13 cellular contexts compared by ENCODE assay signal in the genomic region with DNA sequence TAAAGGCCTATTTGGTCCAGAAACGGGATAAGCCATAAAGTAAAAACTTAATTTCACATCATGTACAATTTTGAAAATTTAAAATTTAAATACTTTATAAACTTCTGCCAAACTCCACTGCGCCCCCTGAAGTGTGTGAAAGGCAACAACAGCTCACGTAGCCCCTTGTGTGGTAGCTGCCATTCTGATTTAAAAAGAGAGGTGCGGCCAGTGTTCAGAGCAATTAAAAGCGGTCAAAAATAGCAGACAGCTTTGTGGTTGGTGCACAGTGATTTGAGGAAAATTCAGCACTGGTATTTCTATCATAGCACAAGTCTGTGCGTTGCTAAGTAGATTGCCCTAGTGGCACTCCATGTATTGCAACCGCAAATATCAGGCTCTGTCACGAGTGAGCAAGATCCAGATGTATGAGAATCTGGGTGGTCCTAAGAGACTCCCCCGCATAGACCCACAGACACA.
DNase-seq lines count a peak whose midpoint lies in the region; ATAC-seq, FAIRE-seq and TF ChIP-seq lines count a peak whose summit lies in the region.
"Had no signal": no experiment of that assay in that cellular context is flagged by ENCODE, and none has a peak within 500 bp of the region (broad histone marks: within the 10 kb centered on the region; RNA-seq: fewer than 3 reads in every experiment).

No MANE protein-coding gene starts in this region.

- H2AFZ ChIP-seq in GM23248, result peak overlapping the region; percentile 16; the same call in 1 of the 2 replicates

- H3K36me3 ChIP-seq in GM23248 (ENCODE audit: low read depth) (no peaks in the 10 kb centered on the region), adipocyte (ENCODE audit: control insufficient read depth, insufficient read depth, low read length, severe bottlenecking) (no peaks in the 10 kb centered on the region), kidney (ENCODE audit: control insufficient read depth in 1 of 2, insufficient read depth in 2 of 2, low read length in 2 of 2) (no peaks in the 10 kb centered on the region)
- H3K36me3 ChIP-seq: spleen, upper lobe of left lung had no signal

- no peaks in the 10 kb centered on the region for H3K4me1 ChIP-seq in GM23248 (ENCODE audit: insufficient read depth)
- H3K4me1 ChIP-seq in adipocyte (ENCODE audit: control insufficient read depth, insufficient read depth, low read length), result no peaks in the 10 kb centered on the region
- no peaks in the 10 kb centered on the region for H3K4me1 ChIP-seq in kidney (ENCODE audit: control insufficient read depth in 1 of 2, insufficient read depth in 1 of 2, low read depth in 1 of 2, low read length in 2 of 2)
- H3K4me1 ChIP-seq: spleen, upper lobe of left lung had no signal

- H3K9me3 ChIP-seq in GM23248 (ENCODE audit: low read depth) (no peaks in the 10 kb centered on the region), adipocyte (ENCODE audit: control insufficient read depth, low read length) (no peaks in the 10 kb centered on the region), kidney (ENCODE audit: control insufficient read depth in 1 of 2, low read length in 2 of 2) (no peaks in the 10 kb centered on the region)
- H3K9me3 ChIP-seq: spleen, upper lobe of left lung had no signal

- in situ Hi-C loops in GM23248 (cut with MboI), result no loop called here

- intact Hi-C loops in kidney (cut with DNase I), result no loop called here

- no peaks in the 10 kb centered on the region for H4K20me1 ChIP-seq in GM23248 (ENCODE audit: insufficient read depth)

- H3K4me2 ChIP-seq in GM23248 (ENCODE audit: unreplicated experiment), result peak overlapping the region; percentile 12

- H3K9me2 ChIP-seq in GM23248 (ENCODE audit: insufficient read depth), result no peaks in the 10 kb centered on the region

- FAIRE-seq in kidney (lab: Jason Lieb, UNC), result no peak

- peak; percentile 9 for DNase-seq in CD1c-positive myeloid dendritic cell (ENCODE audit: extremely low spot score)
- DNase-seq in GM23248, result peak; percentile 52
- DNase-seq in adipocyte (ENCODE audit: low read depth), result peak; percentile 35
- DNase-seq in kidney, result no peak
- DNase-seq: hippocampal formation, spleen, upper lobe of left lung had no signal

- no peaks in the 10 kb centered on the region for H3K79me2 ChIP-seq in GM23248 (ENCODE audit: insufficient read depth)

- peak; percentile 1 for TF ChIP-seq CTCF in kidney (IDR thresholded peaks at IDR 0.05; ENCODE audit: borderline replicate concordance, extremely low read depth, insufficient read depth)

- H3K27me3 ChIP-seq in GM23248 (replicated peaks; ENCODE audit: insufficient read depth) (no peaks in the 10 kb centered on the region), adipocyte (replicated peaks; ENCODE audit: control insufficient read depth, insufficient read depth, low read length) (no peaks in the 10 kb centered on the region)
- H3K27me3 ChIP-seq: spleen, upper lobe of left lung had no signal

- no peaks in the 10 kb centered on the region for H3F3A ChIP-seq in GM23248 (ENCODE audit: insufficient read depth)

- ATAC-seq in GM19324 (IDR thresholded peaks at IDR 0.05; ENCODE audit: low FRiP score, unreplicated experiment) (no peak), HG03135 (IDR thresholded peaks at IDR 0.05; ENCODE audit: unreplicated experiment) (no peak), GM19023 (IDR thresholded peaks at IDR 0.05; ENCODE audit: unreplicated experiment) (no peak), GM19328 (IDR thresholded peaks at IDR 0.05; ENCODE audit: unreplicated experiment) (no peak)
- ATAC-seq: activated T-cell treated with anti-CD3 and anti-CD28 coated beads, Interleukin-2, amount 50 U/mL, for 72 hours; Right ventricle myocardium inferior had no signal

- WGBS in GM23248 (ENCODE audit: low coverage in 1 of 2, low lambda C conversion rate in 2 of 2, missing lambda C conversion rate in 2 of 2), 2 experiments, result 20 to 24% methylated on average over 9 of the region's 9 CpGs

- H3K9ac ChIP-seq in GM23248 (no peak overlapping the region), adipocyte (ENCODE audit: low read length) (no peak overlapping the region), kidney (ENCODE audit: low read length in 2 of 2) (no peak overlapping the region)

- H3K27ac ChIP-seq in GM23248 (no peak overlapping the region), kidney (ENCODE audit: low read depth in 2 of 2, low read length in 2 of 2) (no peak overlapping the region)
- H3K27ac ChIP-seq: spleen, upper lobe of left lung had no signal

- H3K4me3 ChIP-seq in GM23248, result no peak overlapping the region
- H3K4me3 ChIP-seq in adipocyte (ENCODE audit: low read length), result no peak overlapping the region
- no peak overlapping the region for H3K4me3 ChIP-seq in kidney (ENCODE audit: low read length in 2 of 2)
- H3K4me3 ChIP-seq: spleen, upper lobe of left lung had no signal
